17 cellular contexts compared by ENCODE assay signal in genomic region chr2:180463608-180464007, GRCh38.
DNase-seq lines count a peak whose midpoint lies in the region; ATAC-seq and TF ChIP-seq lines count a peak whose summit lies in the region.
"Had no signal": no experiment of that assay in that cellular context is flagged by ENCODE, and none has a peak within 500 bp of the region (broad histone marks: within the 10 kb centered on the region; RNA-seq: fewer than 3 reads in every experiment).

No MANE protein-coding gene starts in this region.

- H2AFZ ChIP-seq in neuron (ENCODE audit: low read depth, low read length) (peak overlapping the region; percentile 30), hepatocyte (no peak overlapping the region)

- no peaks in the 10 kb centered on the region for H3K27me3 Mint-ChIP-seq in MCF 10A (ENCODE audit: insufficient read depth, unreplicated experiment)

- TF ChIP-seq CTCF in MCF 10A (IDR thresholded peaks at IDR 0.05; ENCODE audit: unreplicated experiment) (no peak), breast epithelium (IDR thresholded peaks at IDR 0.05) (no peak), hepatocyte (IDR thresholded peaks at IDR 0.05; ENCODE audit: poor library complexity) (no peak)

- no peaks in the 10 kb centered on the region for H3K79me2 ChIP-seq in hepatocyte

- peak overlapping the region; percentile 44 for H3K27ac Mint-ChIP-seq in MCF 10A (ENCODE audit: low read depth, unreplicated experiment)

- H3K9me3 Mint-ChIP-seq in MCF 10A (ENCODE audit: unreplicated experiment), result peaks cover 26% of the 10 kb centered on the region

- ATAC-seq in GM18907 (IDR thresholded peaks at IDR 0.05; ENCODE audit: unreplicated experiment), result no peak
- ATAC-seq: A549, HepG2, PC-3 had no signal

- H3K9me2 ChIP-seq in hepatocyte (replicated peaks; ENCODE audit: insufficient read depth), result no peaks in the 10 kb centered on the region

- DNase-seq in MCF 10A (ENCODE audit: unreplicated experiment), result peak; percentile 40
- no peak for DNase-seq in breast epithelium (ENCODE audit: low spot score in 2 of 2)
- no peak for DNase-seq in EL
- no peak for DNase-seq in hepatocyte (ENCODE audit: low spot score)
- DNase-seq: C1 segment of cervical spinal cord, GOT3, NCI-H1092, NCI-H1694, NCI-H774, PC-3 had no signal

- intact Hi-C loops in MCF 10A (cut with micrococcal nuclease), result no loop called here
- intact Hi-C loops in breast epithelium (cut with DNase I; ENCODE audit: low total_unique reads), result no loop called here

- H3K36me3 ChIP-seq in breast epithelium (no peaks in the 10 kb centered on the region), esophagus (ENCODE audit: control insufficient read depth in 2 of 2, insufficient read depth in 2 of 2, low read length in 1 of 2) (no peaks in the 10 kb centered on the region), neuron (ENCODE audit: insufficient read depth, low read length) (no peaks in the 10 kb centered on the region), hepatocyte (replicated peaks; ENCODE audit: insufficient read depth, low read depth) (no peaks in the 10 kb centered on the region)
- H3K36me3 ChIP-seq: SJSA1 had no signal

- H3K27me3 ChIP-seq in breast epithelium (no peaks in the 10 kb centered on the region), esophagus (ENCODE audit: control insufficient read depth in 1 of 2, insufficient read depth in 2 of 2, low read length in 2 of 2) (no peaks in the 10 kb centered on the region), neuron (ENCODE audit: insufficient read depth, low read length) (no peaks in the 10 kb centered on the region), hepatocyte (no peaks in the 10 kb centered on the region)
- H3K27me3 ChIP-seq: SJSA1 had no signal

- H3K4me1 ChIP-seq in breast epithelium, result no peaks in the 10 kb centered on the region
- no peaks in the 10 kb centered on the region for H3K4me1 ChIP-seq in esophagus (ENCODE audit: control insufficient read depth in 2 of 2, insufficient read depth in 2 of 2, low read length in 1 of 2)
- peaks cover 8% of the 10 kb centered on the region for H3K4me1 ChIP-seq in neuron (ENCODE audit: insufficient read depth, low read length)
- no peaks in the 10 kb centered on the region for H3K4me1 ChIP-seq in hepatocyte (ENCODE audit: insufficient read depth)
- H3K4me1 ChIP-seq: A549, SJSA1 had no signal

- no peak overlapping the region for H3K4me3 Mint-ChIP-seq in MCF 10A (ENCODE audit: unreplicated experiment)

- H3K4me1 Mint-ChIP-seq in MCF 10A (ENCODE audit: insufficient read depth, unreplicated experiment), result peaks cover 5% of the 10 kb centered on the region

- no peak overlapping the region for H3K4me2 ChIP-seq in hepatocyte
- H3K4me2 ChIP-seq: A549, KMS-11 had no signal

- H3K4me3 ChIP-seq in breast epithelium (no peak overlapping the region), esophagus (ENCODE audit: low read depth in 1 of 2, low read length in 2 of 2) (no peak overlapping the region), neuron (ENCODE audit: low read length) (no peak overlapping the region), hepatocyte (no peak overlapping the region)
- H3K4me3 ChIP-seq: A549, SJSA1 had no signal

- TF ChIP-seq POLR2A in breast epithelium (IDR thresholded peaks at IDR 0.05), result no peak

- CTCF ChIA-PET in MCF 10A (lab: Yijun Ruan, JAX), result interaction anchor here (0.6 to 1.0 kb wide), 2 partner anchors 339 to 983 kb away, joined by 4 to 6 read pairs; no protein-coding TSS in a partner anchor

- H4K20me1 ChIP-seq in hepatocyte (ENCODE audit: insufficient read depth, poor library complexity, severe bottlenecking), result no peaks in the 10 kb centered on the region

- POLR2A ChIA-PET in MCF 10A (lab: Yijun Ruan, JAX), result interaction anchor here (0.7 to 1.5 kb wide), 4 partner anchors 13 to 213 kb away, joined by 3 to 5 read pairs (median 4); no protein-coding TSS in a partner anchor

- H3K27ac ChIP-seq in breast epithelium (no peak overlapping the region), esophagus (ENCODE audit: low read depth in 2 of 2, low read length in 1 of 2) (peak overlapping the region; percentile 30 to 39), hepatocyte (no peak overlapping the region)
- H3K27ac ChIP-seq: A549, KMS-11, SJSA1 had no signal

- H3K36me3 Mint-ChIP-seq in MCF 10A (ENCODE audit: insufficient read depth, unreplicated experiment), result no peaks in the 10 kb centered on the region

- H3K9me3 ChIP-seq in breast epithelium, result peaks cover 0 to 6% of the 10 kb centered on the region in 2 donors
- H3K9me3 ChIP-seq in esophagus (ENCODE audit: control insufficient read depth in 2 of 2, insufficient read depth in 1 of 2, low read depth in 1 of 2, low read length in 1 of 2), result no peaks in the 10 kb centered on the region
- H3K9me3 ChIP-seq in neuron (ENCODE audit: low read length), result no peaks in the 10 kb centered on the region
- H3K9me3 ChIP-seq in hepatocyte (ENCODE audit: low read depth), result peaks cover 9% of the 10 kb centered on the region
- H3K9me3 ChIP-seq: SJSA1 had no signal

- BruUV-seq in MCF 10A (replicated peaks; lab: Mats Ljungman, UMichigan), result no TSS peak

Comparison
In these comparisons a context has a peak if more than half of its experiments do, and no peak if none do; other contexts are left out.
1. H3K27ac ChIP-seq: peak in esophagus (2 of 2); none in breast epithelium (0 of 2) and hepatocyte (single experiment).